In genomic region chr1:1494311-1494710, GRCh38 we compare ENCODE assay signal across 5 cellular contexts. TPM values are rescaled to one million over a fixed set of nuclear protein-coding genes. Genes with fewer than 3 reads are reported as not detected.
"Had no signal": no experiment of that assay in that cellular context is flagged by ENCODE, and none has a peak within 500 bp of the region (broad histone marks: within the 10 kb centered on the region; RNA-seq: fewer than 3 reads in every experiment).

No MANE protein-coding gene starts in this region.

RNA-seq across cellular contexts. Expression of gene ATAD3C, which starts 44.8 kb away (rescaled TPM):
- total RNA-seq: endothelial cell of umbilical vein, frontal cortex, glomerular endothelial cell had no signal
- polyA plus RNA-seq: fibroblast of lung had no signal

RNA-seq across cellular contexts. Expression of gene TMEM240, which starts 46.1 kb away (rescaled TPM):
- total RNA-seq: esophagus mucosa had no signal
